In the genomic region with DNA sequence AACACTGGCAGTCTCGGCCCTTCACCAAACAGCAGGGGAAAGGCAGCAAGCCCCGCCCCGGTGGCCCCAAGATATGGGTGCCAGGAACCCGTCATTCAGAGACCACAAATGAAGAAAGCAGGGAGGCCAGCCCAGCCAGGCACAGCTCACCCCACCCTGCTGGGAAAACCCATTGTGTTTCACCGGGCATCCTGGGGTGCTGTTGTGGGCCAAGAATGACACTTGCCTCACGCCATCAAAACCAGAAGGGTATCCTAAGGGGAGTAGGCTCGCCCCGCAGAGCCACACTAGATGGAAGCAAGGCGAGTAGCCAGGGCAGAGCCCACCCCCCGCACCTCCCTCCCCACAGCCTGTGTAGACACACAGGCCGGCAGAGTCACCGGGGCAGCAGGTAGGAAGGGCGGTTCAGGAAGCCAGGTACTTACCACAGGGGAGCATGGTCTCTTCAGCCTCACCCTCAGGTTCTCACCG, we compare ENCODE assay signal across 12 cellular contexts.
DNase-seq lines count a peak whose midpoint lies in the region; ATAC-seq and TF ChIP-seq lines count a peak whose summit lies in the region.
"Had no signal": no experiment of that assay in that cellular context is flagged by ENCODE, and none has a peak within 500 bp of the region (broad histone marks: within the 10 kb centered on the region; RNA-seq: fewer than 3 reads in every experiment).

No MANE protein-coding gene starts in this region.

- peaks cover 19% of the 10 kb centered on the region for H3K4me1 Mint-ChIP-seq in stimulated activated naive CD8-positive, alpha-beta T cell treated with anti-CD3 and anti-CD28 coated beads, Interleukin-15, amount 100 ng/mL, for 72 hours

- no peak for TF ChIP-seq EP300 in suprapubic skin (IDR thresholded peaks at IDR 0.05)

- H3K9me3 ChIP-seq in suprapubic skin = no peaks in the 10 kb centered on the region

- H3K4me1 ChIP-seq in suprapubic skin = peaks cover 4% of the 10 kb centered on the region

- peak; percentile 62 for ATAC-seq in HG02759 (IDR thresholded peaks at IDR 0.05; ENCODE audit: unreplicated experiment)
- peak; percentile 60 for ATAC-seq in stimulated activated naive CD8-positive, alpha-beta T cell treated with anti-CD3 and anti-CD28 coated beads, Interleukin-15, amount 100 ng/mL, for 72 hours
- ATAC-seq: Right ventricle myocardium inferior had no signal

- H3K9me3 Mint-ChIP-seq in stimulated activated naive CD8-positive, alpha-beta T cell treated with anti-CD3 and anti-CD28 coated beads, Interleukin-15, amount 100 ng/mL, for 72 hours = no peaks in the 10 kb centered on the region
- H3K9me3 Mint-ChIP-seq: IgD-negative memory B cell had no signal

- TF ChIP-seq POLR2A in suprapubic skin (IDR thresholded peaks at IDR 0.05) = no peak

- peaks cover 27% of the 10 kb centered on the region for H3K27me3 ChIP-seq in suprapubic skin

- WGBS in suprapubic skin = 79% methylated on average over 10 of the region's 14 CpGs

- H3K4me3 ChIP-seq in suprapubic skin = no peak overlapping the region

- in situ Hi-C loops in G401 (cut with HindIII; ENCODE audit: low sequenced_read_pairs) = no loop called here

- no peak for TF ChIP-seq CTCF in suprapubic skin (IDR thresholded peaks at IDR 0.05)

- peak overlapping the region in 1 of 2 donors; percentile 16 for H3K4me3 Mint-ChIP-seq in stimulated activated naive CD8-positive, alpha-beta T cell treated with anti-CD3 and anti-CD28 coated beads, Interleukin-15, amount 100 ng/mL, for 72 hours

- H3K36me3 ChIP-seq in suprapubic skin = no peaks in the 10 kb centered on the region

- peak; percentile 7 for DNase-seq in activated naive CD4-positive, alpha-beta T cell treated with Interleukin-2 at 50 U/mL for 16 hours
- no peak for DNase-seq in activated naive CD4-positive, alpha-beta T cell (lab: John Stamatoyannopoulos, UW)
- DNase-seq in activated CD8-positive, alpha-beta memory T cell treated with anti-CD3 and anti-CD28 coated beads, Interleukin-2, amount 50 U/mL, for 48 hours = peak; percentile 59
- peak in 1 of 2 donors; percentile 21 for DNase-seq in stimulated activated naive CD8-positive, alpha-beta T cell treated with anti-CD3 and anti-CD28 coated beads, Interleukin-15, amount 100 ng/mL, for 72 hours
- no peak for DNase-seq in suprapubic skin (ENCODE audit: low spot score in 2 of 2)
- DNase-seq in NCI-H1436 treated with DMSO at 0.1 percent for 48 hours (lab: John Stamatoyannopoulos, UW) = no peak
- no peak for DNase-seq in G401 (ENCODE audit: low spot score)
- DNase-seq: kidney glomerular epithelial cell; stimulated activated CD4-positive, alpha-beta T cell treated with anti-CD3 and anti-CD28 coated beads, Interleukin-12 subunit alpha, Interleukin-12 subunit beta, amount 100 ng/mL, for 4 hours had no signal

- H3K27me3 Mint-ChIP-seq in stimulated activated naive CD8-positive, alpha-beta T cell treated with anti-CD3 and anti-CD28 coated beads, Interleukin-15, amount 100 ng/mL, for 72 hours = peaks cover 74% of the 10 kb centered on the region

- H3K27ac ChIP-seq in suprapubic skin = no peak overlapping the region

- no peak overlapping the region for H3K27ac Mint-ChIP-seq in stimulated activated naive CD8-positive, alpha-beta T cell treated with anti-CD3 and anti-CD28 coated beads, Interleukin-15, amount 100 ng/mL, for 72 hours
- H3K27ac Mint-ChIP-seq: IgD-negative memory B cell had no signal

Comparison
In these comparisons a context has a peak if more than half of its experiments do, and no peak if none do; other contexts are left out.
1. DNase-seq: peak in activated naive CD4-positive, alpha-beta T cell treated with Interleukin-2 at 50 U/mL for 16 hours (single experiment) and activated CD8-positive, alpha-beta memory T cell treated with anti-CD3 and anti-CD28 coated beads, Interleukin-2, amount 50 U/mL, for 48 hours (single experiment); none in activated naive CD4-positive, alpha-beta T cell (0 of 4), suprapubic skin (0 of 2), NCI-H1436 treated with DMSO at 0.1 percent for 48 hours (single experiment) and G401 (single experiment).